In genomic region chr13:72639377-72639776, GRCh38 we compare ENCODE assay signal across 26 cellular contexts.
"Had no signal": no experiment of that assay in that cellular context is flagged by ENCODE, and none has a peak within 500 bp of the region (broad histone marks: within the 10 kb centered on the region; RNA-seq: fewer than 3 reads in every experiment).

No MANE protein-coding gene starts in this region.

- H3K27ac ChIP-seq: brain microvascular endothelial cell, gastrocnemius medialis, heart left ventricle had no signal

- H3K27me3 ChIP-seq: brain microvascular endothelial cell, gastrocnemius medialis, heart left ventricle had no signal

- H3K27ac Mint-ChIP-seq: activated CD4-positive, alpha-beta memory T cell treated with anti-CD3 and anti-CD28 coated beads, Interleukin-2, amount 10 ng/mL, durations not matched to agents 7 days and 5 days; activated CD4-positive, alpha-beta T cell treated with anti-CD3 and anti-CD28 coated beads for 36 hours; activated CD4-positive, alpha-beta T cell treated with anti-CD3 and anti-CD28 coated beads, Interleukin-2, amount 10 ng/mL, durations not matched to agents 24 days and 14 days; activated naive CD4-positive, alpha-beta T cell treated with anti-CD3 and anti-CD28 coated beads, Interleukin-2, amount 10 ng/mL, durations not matched to agents 7 days and 5 days; activated naive CD4-positive, alpha-beta T cell treated with anti-CD3 and anti-CD28 coated beads, Interleukin-2, amount 50 U/mL, for 72 hours; activated naive CD8-positive, alpha-beta T cell treated with anti-CD3 and anti-CD28 coated beads, Interleukin-2, amount 10 ng/mL, durations not matched to agents 7 days and 5 days; activated T-cell treated with anti-CD3 and anti-CD28 coated beads, Interleukin-2, amount 50 U/mL, for 24 hours; activated T-cell treated with anti-CD3 and anti-CD28 coated beads, Interleukin-2, amount 50 U/mL, for 72 hours had no signal

- H3K4me1 Mint-ChIP-seq: activated CD4-positive, alpha-beta memory T cell treated with anti-CD3 and anti-CD28 coated beads, Interleukin-2, amount 10 ng/mL, durations not matched to agents 7 days and 5 days; activated CD4-positive, alpha-beta T cell treated with anti-CD3 and anti-CD28 coated beads for 36 hours; activated CD4-positive, alpha-beta T cell treated with anti-CD3 and anti-CD28 coated beads, Interleukin-2, amount 10 ng/mL, durations not matched to agents 24 days and 14 days; activated naive CD4-positive, alpha-beta T cell treated with anti-CD3 and anti-CD28 coated beads, Interleukin-2, amount 10 ng/mL, durations not matched to agents 7 days and 5 days; activated naive CD8-positive, alpha-beta T cell treated with anti-CD3 and anti-CD28 coated beads, Interleukin-2, amount 10 ng/mL, durations not matched to agents 7 days and 5 days had no signal

- H3K36me3 ChIP-seq: brain microvascular endothelial cell, gastrocnemius medialis, heart left ventricle had no signal

- H3K27me3 Mint-ChIP-seq: activated CD4-positive, alpha-beta memory T cell treated with anti-CD3 and anti-CD28 coated beads, Interleukin-2, amount 10 ng/mL, durations not matched to agents 7 days and 5 days; activated CD4-positive, alpha-beta T cell treated with anti-CD3 and anti-CD28 coated beads for 36 hours; activated naive CD4-positive, alpha-beta T cell treated with anti-CD3 and anti-CD28 coated beads, Interleukin-2, amount 10 ng/mL, durations not matched to agents 7 days and 5 days had no signal

- H3K9me3 Mint-ChIP-seq: activated CD4-positive, alpha-beta memory T cell treated with anti-CD3 and anti-CD28 coated beads, Interleukin-2, amount 10 ng/mL, durations not matched to agents 7 days and 5 days; activated CD4-positive, alpha-beta T cell treated with anti-CD3 and anti-CD28 coated beads, Interleukin-2, amount 10 ng/mL, durations not matched to agents 24 days and 14 days; activated naive CD4-positive, alpha-beta T cell treated with anti-CD3 and anti-CD28 coated beads, Interleukin-2, amount 10 ng/mL, durations not matched to agents 7 days and 5 days; activated naive CD4-positive, alpha-beta T cell treated with anti-CD3 and anti-CD28 coated beads, Interleukin-2, amount 50 U/mL, for 72 hours; activated naive CD8-positive, alpha-beta T cell treated with anti-CD3 and anti-CD28 coated beads, Interleukin-2, amount 10 ng/mL, durations not matched to agents 7 days and 5 days; activated T-cell treated with anti-CD3 and anti-CD28 coated beads, Interleukin-2, amount 50 U/mL, for 24 hours; activated T-cell treated with anti-CD3 and anti-CD28 coated beads, Interleukin-2, amount 50 U/mL, for 72 hours had no signal

- H3K4me3 Mint-ChIP-seq: activated CD4-positive, alpha-beta memory T cell treated with anti-CD3 and anti-CD28 coated beads, Interleukin-2, amount 10 ng/mL, durations not matched to agents 7 days and 5 days; activated CD4-positive, alpha-beta T cell treated with anti-CD3 and anti-CD28 coated beads for 36 hours; activated CD4-positive, alpha-beta T cell treated with anti-CD3 and anti-CD28 coated beads, Interleukin-2, amount 10 ng/mL, durations not matched to agents 24 days and 14 days; activated naive CD4-positive, alpha-beta T cell treated with anti-CD3 and anti-CD28 coated beads, Interleukin-2, amount 10 ng/mL, durations not matched to agents 7 days and 5 days; activated naive CD8-positive, alpha-beta T cell treated with anti-CD3 and anti-CD28 coated beads, Interleukin-2, amount 10 ng/mL, durations not matched to agents 7 days and 5 days; activated T-cell treated with anti-CD3 and anti-CD28 coated beads, Interleukin-2, amount 50 U/mL, for 24 hours; activated T-cell treated with anti-CD3 and anti-CD28 coated beads, Interleukin-2, amount 50 U/mL, for 72 hours had no signal

- H3K4me3 ChIP-seq: gastrocnemius medialis, heart left ventricle had no signal

- H3K4me1 ChIP-seq: gastrocnemius medialis, heart left ventricle had no signal

- ATAC-seq: activated CD4-positive, alpha-beta T cell treated with anti-CD3 and anti-CD28 coated beads for 36 hours; activated naive CD4-positive, alpha-beta T cell treated with anti-CD3 and anti-CD28 coated beads, Interleukin-2, amount 50 U/mL, for 72 hours; activated T-cell treated with anti-CD3 and anti-CD28 coated beads, Interleukin-2, amount 50 U/mL, for 72 hours; esophagus mucosa; gastrocnemius medialis; heart left ventricle had no signal

- DNase-seq: activated CD4-positive, alpha-beta memory T cell treated with anti-CD3 and anti-CD28 coated beads, Interleukin-2, amount 10 ng/mL, durations not matched to agents 7 days and 5 days; activated CD4-positive, alpha-beta T cell treated with anti-CD3 and anti-CD28 coated beads for 36 hours; activated CD4-positive, alpha-beta T cell treated with anti-CD3 and anti-CD28 coated beads, Interleukin-2, amount 10 ng/mL, durations not matched to agents 24 days and 14 days; activated CD4-positive, alpha-beta T cell treated with anti-CD3 and anti-CD28 coated beads, Interleukin-2, amount 50 U/mL, for 4 hours; activated CD4-positive, CD25-positive, alpha-beta regulatory T cell; activated CD4-positive, CD25-positive, alpha-beta regulatory T cell treated with anti-CD3 and anti-CD28 coated beads, Interleukin-2, amount 50 U/mL, for 72 hours; activated CD8-positive, alpha-beta memory T cell treated with anti-CD3 and anti-CD28 coated beads, Interleukin-2, amount 50 U/mL, for 48 hours; activated gamma-delta T cell; activated naive CD4-positive, alpha-beta T cell; activated naive CD4-positive, alpha-beta T cell treated with anti-CD3 and anti-CD28 coated beads, Interleukin-2, amount 10 ng/mL, durations not matched to agents 7 days and 5 days; activated naive CD8-positive, alpha-beta T cell treated with anti-CD3 and anti-CD28 coated beads, Interleukin-2, amount 10 ng/mL, durations not matched to agents 7 days and 5 days; activated T-cell treated with anti-CD3 and anti-CD28 coated beads for 4 hours; activated T-cell treated with anti-CD3 and anti-CD28 coated beads, Interleukin-2, amount 50 U/mL, for 24 hours; activated T-cell treated with anti-CD3 and anti-CD28 coated beads, Interleukin-2, amount 50 U/mL, for 72 hours; brain microvascular endothelial cell; caudate nucleus; cortex of kidney; dermis blood vessel endothelial cell; effector CD4-positive, alpha-beta T cell; foreskin fibroblast; gastrocnemius medialis; glutamatergic neuron; heart left ventricle; T-helper 2 cell had no signal

- H3K9me3 ChIP-seq: gastrocnemius medialis, heart left ventricle had no signal

- H3K36me3 Mint-ChIP-seq: activated naive CD4-positive, alpha-beta T cell treated with anti-CD3 and anti-CD28 coated beads, Interleukin-2, amount 10 ng/mL, durations not matched to agents 7 days and 5 days; activated naive CD4-positive, alpha-beta T cell treated with anti-CD3 and anti-CD28 coated beads, Interleukin-2, amount 50 U/mL, for 72 hours; activated naive CD8-positive, alpha-beta T cell treated with anti-CD3 and anti-CD28 coated beads, Interleukin-2, amount 10 ng/mL, durations not matched to agents 7 days and 5 days had no signal
